In the genomic region with DNA sequence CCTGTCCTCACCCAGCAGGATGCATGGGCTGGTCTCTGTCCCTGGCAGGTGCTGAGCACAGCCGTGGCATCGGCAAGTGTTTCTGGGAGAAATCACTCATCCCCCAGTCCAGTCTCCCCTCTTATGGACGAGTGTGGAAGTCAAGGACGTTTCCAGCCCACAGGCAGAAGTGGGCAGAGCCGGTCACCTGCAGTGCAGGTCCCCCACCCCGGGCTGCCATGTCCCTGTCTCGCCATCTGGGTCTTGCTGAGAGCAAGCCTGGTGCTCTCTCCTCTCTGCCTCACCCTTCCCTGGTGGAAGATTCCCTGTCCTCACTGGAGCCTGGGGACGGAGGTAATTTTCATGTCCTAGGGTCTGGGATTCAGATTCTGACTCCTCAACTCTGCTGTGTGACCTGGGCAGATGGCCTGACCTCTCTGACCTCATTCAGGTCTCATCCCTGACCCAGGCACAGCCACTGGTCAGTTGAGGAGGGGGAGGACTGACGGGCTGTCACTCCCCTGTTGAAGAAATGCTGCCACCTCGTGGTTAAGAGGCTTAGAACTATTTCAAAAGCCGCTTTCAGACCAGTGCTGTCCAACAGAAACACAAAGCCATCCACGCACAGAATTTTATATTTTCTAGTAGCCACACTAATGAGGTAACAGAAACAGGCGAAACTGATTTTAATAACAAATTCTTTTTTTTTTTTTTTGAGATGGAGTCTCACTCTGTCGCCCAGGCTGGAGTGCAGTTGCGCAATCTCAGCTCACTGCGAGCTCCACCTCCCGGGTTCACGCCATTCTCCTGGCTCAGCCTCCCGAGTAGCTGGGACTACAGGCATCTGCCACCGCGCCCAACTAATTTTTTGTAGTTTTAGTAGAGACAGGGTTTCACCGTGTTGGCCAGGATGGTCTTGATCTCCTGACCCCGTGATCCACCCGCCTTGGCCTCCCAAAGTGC, we compare ENCODE assay signal across 8 cellular contexts.
DNase-seq lines count a peak whose midpoint lies in the region; ATAC-seq and TF ChIP-seq lines count a peak whose summit lies in the region.

No MANE protein-coding gene starts in this region.

- ATAC-seq in RWPE2 (ENCODE audit: low read depth) = peak; percentile 58
- ATAC-seq in HG02642 (IDR thresholded peaks at IDR 0.05; ENCODE audit: poor library complexity, unreplicated experiment) = no peak
- ATAC-seq in HG03439 (IDR thresholded peaks at IDR 0.05; ENCODE audit: unreplicated experiment) = no peak

- no peak for TF ChIP-seq POLR2A in erythroblast (IDR thresholded peaks at IDR 0.05; ENCODE audit: low read length)

- no peak overlapping the region for H3K27ac ChIP-seq in RWPE2 (ENCODE audit: poor library complexity, severe bottlenecking)

- H3K27me3 ChIP-seq in RWPE2 (ENCODE audit: insufficient read depth, poor library complexity, severe bottlenecking) = peaks cover 13% of the 10 kb centered on the region

- H3K4me1 ChIP-seq in RWPE2 (ENCODE audit: insufficient read depth, poor library complexity, severe bottlenecking) = no peaks in the 10 kb centered on the region

- H3K9me3 ChIP-seq in RWPE2 (ENCODE audit: severe bottlenecking) = no peaks in the 10 kb centered on the region

- H3K4me3 ChIP-seq in RWPE2 (ENCODE audit: severe bottlenecking) = no peak overlapping the region

- H3K36me3 ChIP-seq in RWPE2 (ENCODE audit: low read depth) = no peaks in the 10 kb centered on the region

- TF ChIP-seq CTCF in RWPE2 (IDR thresholded peaks at IDR 0.05; ENCODE audit: poor library complexity, severe bottlenecking) = peak; percentile 88

- DNase-seq in NOMO-1 treated with DMSO at 0.1 percent for 48 hours (lab: John Stamatoyannopoulos, UW; ENCODE audit: unreplicated experiment) (peak; percentile 15), NOMO-1 treated with dmso at 0.1 percent for 144 hours (lab: John Stamatoyannopoulos, UW; ENCODE audit: unreplicated experiment) (no peak), HS-5 (ENCODE audit: low read depth) (peak; percentile 50), RWPE2 (ENCODE audit: low spot score) (no peak), erythroblast (lab: John Stamatoyannopoulos, UW) (peak; percentile 51 to 67), midbrain (lab: John Stamatoyannopoulos, UW) (peak; percentile 58)

Comparison
In these comparisons a context has a peak if more than half of its experiments do, and no peak if none do; other contexts are left out.
1. DNase-seq: peak in NOMO-1 treated with DMSO at 0.1 percent for 48 hours (single experiment), HS-5 (single experiment), erythroblast (2 of 2) and midbrain (single experiment); none in NOMO-1 treated with dmso at 0.1 percent for 144 hours (single experiment) and RWPE2 (single experiment).